In the genomic region with DNA sequence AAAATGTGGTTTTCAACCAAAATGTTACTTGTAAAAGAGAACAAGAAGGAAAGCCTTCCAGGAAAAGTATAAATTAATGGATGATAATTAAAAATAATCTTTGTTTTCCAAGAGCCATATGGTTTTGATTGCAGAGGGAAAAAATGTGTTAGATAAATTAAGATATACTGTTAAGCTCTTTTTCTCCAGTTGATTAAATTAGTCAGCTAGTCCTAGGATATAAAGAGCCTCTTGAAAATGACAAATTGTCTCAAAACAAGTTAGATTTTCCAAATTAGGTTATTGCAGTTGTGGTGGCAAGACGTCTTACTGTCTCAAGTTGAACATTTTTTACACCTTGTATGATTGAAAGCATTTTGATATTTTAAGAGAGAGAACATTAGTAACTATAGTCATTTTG, we compare ENCODE assay signal across 23 cellular contexts.
DNase-seq lines count a peak whose midpoint lies in the region; FAIRE-seq and TF ChIP-seq lines count a peak whose summit lies in the region.
"Had no signal": no experiment of that assay in that cellular context is flagged by ENCODE, and none has a peak within 500 bp of the region (broad histone marks: within the 10 kb centered on the region; RNA-seq: fewer than 3 reads in every experiment).

No MANE protein-coding gene starts in this region.

- H3K4me3 ChIP-seq in SK-N-SH (ENCODE audit: low read depth in 2 of 2, low read length in 1 of 2): no peak overlapping the region
- no peak overlapping the region for H3K4me3 ChIP-seq in prostate gland
- H3K4me3 ChIP-seq: A549; BLaER1 treated with 17β-estradiol and CSF1 and Interleukin-3, amounts not matched to agents 10 nM and 100 nM; GM12878 had no signal

- no peak overlapping the region for H3K4me2 ChIP-seq in SK-N-SH
- H3K4me2 ChIP-seq: A549; BLaER1 treated with 17β-estradiol and CSF1 and Interleukin-3, amounts not matched to agents 10 nM and 100 nM had no signal

- H4K20me1 ChIP-seq in SK-N-SH (ENCODE audit: insufficient read depth): no peaks in the 10 kb centered on the region
- H4K20me1 ChIP-seq: BLaER1 treated with 17β-estradiol and CSF1 and Interleukin-3, amounts not matched to agents 10 nM and 100 nM had no signal

- peaks cover 2% of the 10 kb centered on the region for H3F3A ChIP-seq in SK-N-SH (replicated peaks; ENCODE audit: insufficient read depth)

- DNase-seq in SK-N-SH (no peak), superior temporal gyrus (ENCODE audit: extremely low spot score) (no peak), NCI-H345 (lab: John Stamatoyannopoulos, UW) (no peak), NCI-H2171 (lab: John Stamatoyannopoulos, UW) (no peak), prostate gland (ENCODE audit: low spot score) (no peak)
- DNase-seq: 8988T; AML-193; Caco-2; Calu3; CD4-positive, alpha-beta T cell; CD8-positive, alpha-beta T cell; DMS79 treated with DMSO at 0.1 percent for 48 hours; GDM1 had no signal

- TF ChIP-seq POLR2A in prostate gland (IDR thresholded peaks at IDR 0.05): no peak

- H3K27ac ChIP-seq in SK-N-SH (ENCODE audit: low read depth in 2 of 2, low read length in 1 of 2): peak overlapping the region in 1 of 2 experiments; percentile 67; a peak in 2 of 4 replicates
- H3K27ac ChIP-seq in prostate gland: no peak overlapping the region
- H3K27ac ChIP-seq: A549; BLaER1 treated with 17β-estradiol and CSF1 and Interleukin-3, amounts not matched to agents 10 nM and 100 nM; C4-2B had no signal

- 51% methylated on average over 1 of the region's 1 CpG for WGBS in SK-N-SH (ENCODE audit: low lambda C conversion rate)
- WGBS in prostate gland: 96% methylated on average over 1 of the region's 1 CpG

- TF ChIP-seq EP300 in SK-N-SH (IDR thresholded peaks at IDR 0.05; ENCODE audit: borderline replicate concordance in 1 of 2, low read depth in 1 of 2, low read length in 1 of 2): peak in 1 of 2 experiments; percentile 45; a peak in 1 of 4 replicates

- no peaks in the 10 kb centered on the region for H3K79me2 ChIP-seq in SK-N-SH (ENCODE audit: insufficient read depth)

- POLR2A ChIA-PET in SK-N-SH (lab: Yijun Ruan, JAX): no interaction called here

- peaks cover 4 to 18% of the 10 kb centered on the region in 2 experiments for H3K36me3 ChIP-seq in SK-N-SH (replicated peaks in 1 of 2; ENCODE audit: control insufficient read depth in 1 of 2, insufficient read depth in 2 of 2, low read length in 1 of 2)
- H3K36me3 ChIP-seq in prostate gland: no peaks in the 10 kb centered on the region

- H3K9me2 ChIP-seq in SK-N-SH: no peaks in the 10 kb centered on the region

- H3K9ac ChIP-seq in SK-N-SH: no peak overlapping the region
- H3K9ac ChIP-seq: BLaER1 treated with 17β-estradiol and CSF1 and Interleukin-3, amounts not matched to agents 10 nM and 100 nM had no signal

- CTCF ChIA-PET in SK-N-SH (lab: Yijun Ruan, JAX): no interaction called here

- intact Hi-C loops in prostate gland (cut with DNase I): no loop called here

- H2AFZ ChIP-seq in SK-N-SH (ENCODE audit: low read depth): no peak overlapping the region

- H3K9me3 ChIP-seq in SK-N-SH (no peaks in the 10 kb centered on the region), prostate gland (no peaks in the 10 kb centered on the region)
- H3K9me3 ChIP-seq: A549; BLaER1 treated with 17β-estradiol and CSF1 and Interleukin-3, amounts not matched to agents 10 nM and 100 nM; Caco-2 had no signal

- FAIRE-seq in G401.6 (lab: Jason Lieb, UNC) (peak; percentile 11), endometrium (lab: Jason Lieb, UNC) (peak; percentile 76)
- FAIRE-seq: A549, D721Med, GM12878, GM12892, GM18507, GM19239 had no signal

- H3K27me3 ChIP-seq in SK-N-SH (ENCODE audit: insufficient read depth) (no peaks in the 10 kb centered on the region), prostate gland (replicated peaks; ENCODE audit: insufficient read depth) (no peaks in the 10 kb centered on the region)
- H3K27me3 ChIP-seq: BLaER1 treated with 17β-estradiol and CSF1 and Interleukin-3, amounts not matched to agents 10 nM and 100 nM had no signal

- no peak for TF ChIP-seq RAD21 in SK-N-SH (IDR thresholded peaks at IDR 0.05; ENCODE audit: low read length)

- TF ChIP-seq CTCF in SK-N-SH (IDR thresholded peaks at IDR 0.05): no peak
- TF ChIP-seq CTCF in prostate gland (IDR thresholded peaks at IDR 0.05): no peak

- H3K4me1 ChIP-seq in SK-N-SH (ENCODE audit: control insufficient read depth in 1 of 2, insufficient read depth in 2 of 2, low read depth in 1 of 2, low read length in 1 of 2) (peaks cover 0 to 2% of the 10 kb centered on the region in 2 experiments; a peak in 2 of 4 replicates), prostate gland (replicated peaks) (no peaks in the 10 kb centered on the region)
- H3K4me1 ChIP-seq: A549; BLaER1 treated with 17β-estradiol and CSF1 and Interleukin-3, amounts not matched to agents 10 nM and 100 nM; Caco-2 had no signal

TF ChIP-seq in SK-N-SH, 30 proteins besides CTCF, POLR2A, EP300 and RAD21:
- TF ChIP-seq GATA2 (CRISPR knock-in tag; IDR thresholded peaks at IDR 0.05) (0 out of 2 replicates have a peak, but pooled peaks have one; percentile 16), CHD2 (IDR thresholded peaks at IDR 0.05; ENCODE audit: low read length, partially characterized antibody) (no peak)
TF ChIP-seq in SK-N-SH: peak in this region for 1.
